ENCODE assay signal across 29 cellular contexts in the genomic region with DNA sequence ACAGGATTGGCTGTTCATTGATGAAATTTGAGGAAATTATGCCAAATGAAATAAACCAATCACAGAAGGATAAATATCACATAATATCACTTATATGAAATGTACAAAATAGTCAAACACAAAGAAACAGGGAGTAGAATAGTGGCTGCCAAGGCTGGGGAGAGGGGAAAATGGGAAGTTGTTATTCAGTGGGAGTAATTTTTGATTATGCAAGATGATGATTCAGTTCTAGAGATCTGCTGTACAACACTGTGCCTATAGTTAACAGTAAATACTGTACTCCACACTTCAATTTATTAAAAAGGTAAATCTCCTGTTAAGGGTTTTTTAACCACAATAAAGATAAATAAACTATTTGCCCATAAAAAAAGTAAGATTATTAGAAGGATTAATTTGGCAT.
DNase-seq lines count a peak whose midpoint lies in the region; ATAC-seq and TF ChIP-seq lines count a peak whose summit lies in the region.
"Had no signal": no experiment of that assay in that cellular context is flagged by ENCODE, and none has a peak within 500 bp of the region (broad histone marks: within the 10 kb centered on the region; RNA-seq: fewer than 3 reads in every experiment).

No MANE protein-coding gene starts in this region.

- H3K4me1 ChIP-seq in left lung, result peaks cover 0 to 24% of the 10 kb centered on the region in 2 donors
- H3K4me1 ChIP-seq: A549, suprapubic skin had no signal

- H3K36me3 ChIP-seq in left lung, result no peaks in the 10 kb centered on the region
- H3K36me3 ChIP-seq: ovary, suprapubic skin, upper lobe of left lung had no signal

- no peak overlapping the region for H3K4me3 Mint-ChIP-seq in activated T-cell treated with anti-CD3 and anti-CD28 coated beads, Interleukin-2, amount 50 U/mL, for 72 hours
- H3K4me3 Mint-ChIP-seq: activated CD4-positive, alpha-beta T cell treated with anti-CD3 and anti-CD28 coated beads for 36 hours; activated CD8-positive, alpha-beta T cell treated with anti-CD3 and anti-CD28 coated beads, Interleukin-2, amount 10 ng/mL, durations not matched to agents 7 days and 5 days; activated naive CD4-positive, alpha-beta T cell treated with anti-CD3 and anti-CD28 coated beads, Interleukin-2, amount 10 ng/mL, durations not matched to agents 7 days and 5 days; activated T-helper 17 cell treated with anti-CD3 and anti-CD28 coated beads, Interleukin-2, amount 50 U/mL, for 72 hours; brain; immature natural killer cell had no signal

- H3K4me1 Mint-ChIP-seq in activated T-cell treated with anti-CD3 and anti-CD28 coated beads, Interleukin-2, amount 50 U/mL, for 72 hours (ENCODE audit: low read depth), result no peaks in the 10 kb centered on the region
- H3K4me1 Mint-ChIP-seq: activated naive CD4-positive, alpha-beta T cell treated with anti-CD3 and anti-CD28 coated beads, Interleukin-2, amount 10 ng/mL, durations not matched to agents 7 days and 5 days had no signal

- no peak for TF ChIP-seq CTCF in left lung (IDR thresholded peaks at IDR 0.05)

- DNase-seq in AML-193 (lab: John Stamatoyannopoulos, UW) (peak; percentile 60 to 77), KBM-7 (peak; percentile 45), NOMO-1 treated with dmso at 0.1 percent for 144 hours (lab: John Stamatoyannopoulos, UW; ENCODE audit: unreplicated experiment) (peak; percentile 37), left lung (no peak), RPMI8226 (no peak), NCI-H2081 treated with DMSO at 0.1 percent for 48 hours (lab: John Stamatoyannopoulos, UW) (no peak), T-helper 9 cell (no peak)
- DNase-seq in activated T-cell treated with anti-CD3 and anti-CD28 coated beads, Interleukin-2, amount 50 U/mL, for 72 hours, result no peak
- DNase-seq: activated CD4-positive, alpha-beta T cell treated with anti-CD3 and anti-CD28 coated beads for 36 hours; activated CD8-positive, alpha-beta T cell treated with anti-CD3 and anti-CD28 coated beads, Interleukin-2, amount 10 ng/mL, durations not matched to agents 7 days and 5 days; activated naive CD4-positive, alpha-beta T cell treated with anti-CD3 and anti-CD28 coated beads, Interleukin-2, amount 10 ng/mL, durations not matched to agents 7 days and 5 days; amniotic stem cell; effector memory CD4-positive, alpha-beta T cell; hypothalamus; immature natural killer cell; left cardiac atrium; NCI-H1417 treated with DMSO at 0.1 percent for 48 hours; NCI-H2081; NCI-H2227 treated with DMSO at 0.1 percent for 48 hours; NCI-H526 treated with DMSO at 0.1 percent for 48 hours; ovary; stimulated activated naive CD4-positive, alpha-beta T cell; upper lobe of left lung had no signal

- in situ Hi-C loops in KBM-7 (cut with MboI; ENCODE audit: low pct_unique_long_range_greater_than_20kb, low sequenced_read_pairs), result no loop called here

- intact Hi-C loops in left lung (cut with DNase I), result no loop called here

- no peak overlapping the region for H3K4me3 ChIP-seq in left lung
- H3K4me3 ChIP-seq: A549, GM12878, ovary, suprapubic skin, upper lobe of left lung had no signal

- H3K27me3 Mint-ChIP-seq in activated T-cell treated with anti-CD3 and anti-CD28 coated beads, Interleukin-2, amount 50 U/mL, for 72 hours (ENCODE audit: low read depth), result peaks cover 6% of the 10 kb centered on the region
- H3K27me3 Mint-ChIP-seq: activated naive CD4-positive, alpha-beta T cell treated with anti-CD3 and anti-CD28 coated beads, Interleukin-2, amount 10 ng/mL, durations not matched to agents 7 days and 5 days; brain had no signal

- peak; percentile 54 for ATAC-seq in left lung
- no peak for ATAC-seq in activated T-cell treated with anti-CD3 and anti-CD28 coated beads, Interleukin-2, amount 50 U/mL, for 72 hours (replicated peaks in 1 of 2)
- ATAC-seq: A549; activated CD4-positive, alpha-beta T cell treated with anti-CD3 and anti-CD28 coated beads for 36 hours; activated CD8-positive, alpha-beta T cell treated with anti-CD3 and anti-CD28 coated beads, Interleukin-2, amount 10 ng/mL, durations not matched to agents 7 days and 5 days; activated T-helper 17 cell treated with anti-CD3 and anti-CD28 coated beads, Interleukin-2, amount 50 U/mL, for 72 hours; GM12878; SK-N-SH treated with all-trans-retinoic acid at 6 μM for 48 hours had no signal

- peak overlapping the region in 1 of 2 donors; percentile 29 for H3K27ac ChIP-seq in left lung
- H3K27ac ChIP-seq: A549, ovary, suprapubic skin had no signal

- no peak overlapping the region for H3K27ac Mint-ChIP-seq in activated T-cell treated with anti-CD3 and anti-CD28 coated beads, Interleukin-2, amount 50 U/mL, for 72 hours
- H3K27ac Mint-ChIP-seq: activated CD4-positive, alpha-beta T cell treated with anti-CD3 and anti-CD28 coated beads for 36 hours; activated CD8-positive, alpha-beta T cell treated with anti-CD3 and anti-CD28 coated beads, Interleukin-2, amount 10 ng/mL, durations not matched to agents 7 days and 5 days; activated naive CD4-positive, alpha-beta T cell treated with anti-CD3 and anti-CD28 coated beads, Interleukin-2, amount 10 ng/mL, durations not matched to agents 7 days and 5 days; activated T-helper 17 cell treated with anti-CD3 and anti-CD28 coated beads, Interleukin-2, amount 50 U/mL, for 72 hours; brain; immature natural killer cell had no signal

- no peaks in the 10 kb centered on the region for H3K9me3 ChIP-seq in left lung
- H3K9me3 ChIP-seq: A549, ovary, suprapubic skin, upper lobe of left lung had no signal

- no peaks in the 10 kb centered on the region for H3K27me3 ChIP-seq in left lung
- H3K27me3 ChIP-seq: ovary, suprapubic skin, upper lobe of left lung had no signal

- no peaks in the 10 kb centered on the region for H3K9me3 Mint-ChIP-seq in activated T-cell treated with anti-CD3 and anti-CD28 coated beads, Interleukin-2, amount 50 U/mL, for 72 hours
- H3K9me3 Mint-ChIP-seq: activated naive CD4-positive, alpha-beta T cell treated with anti-CD3 and anti-CD28 coated beads, Interleukin-2, amount 10 ng/mL, durations not matched to agents 7 days and 5 days; activated T-helper 17 cell treated with anti-CD3 and anti-CD28 coated beads, Interleukin-2, amount 50 U/mL, for 72 hours; brain had no signal

- no peaks in the 10 kb centered on the region for H3K36me3 Mint-ChIP-seq in activated T-cell treated with anti-CD3 and anti-CD28 coated beads, Interleukin-2, amount 50 U/mL, for 72 hours (ENCODE audit: insufficient read depth in 2 of 2)
- H3K36me3 Mint-ChIP-seq: activated naive CD4-positive, alpha-beta T cell treated with anti-CD3 and anti-CD28 coated beads, Interleukin-2, amount 10 ng/mL, durations not matched to agents 7 days and 5 days; brain; immature natural killer cell had no signal

Comparison
In these comparisons a context has a peak if more than half of its experiments do, and no peak if none do; other contexts are left out.
1. DNase-seq: peak in AML-193 (2 of 2), KBM-7 (single experiment) and NOMO-1 treated with dmso at 0.1 percent for 144 hours (single experiment); none in left lung (0 of 2), RPMI8226 (single experiment), NCI-H2081 treated with DMSO at 0.1 percent for 48 hours (single experiment), activated T-cell treated with anti-CD3 and anti-CD28 coated beads, Interleukin-2, amount 50 U/mL, for 72 hours (0 of 2) and T-helper 9 cell (single experiment).